10 cellular contexts compared by ENCODE assay signal in genomic region chr4:36208884-36209473, GRCh38.
DNase-seq lines count a peak whose midpoint lies in the region; ATAC-seq and TF ChIP-seq lines count a peak whose summit lies in the region.
"Had no signal": no experiment of that assay in that cellular context is flagged by ENCODE, and none has a peak within 500 bp of the region (broad histone marks: within the 10 kb centered on the region; RNA-seq: fewer than 3 reads in every experiment).

No MANE protein-coding gene starts in this region.

- DNase-seq in GM13977 (ENCODE audit: low spot score) (peak; percentile 21), GM20000 (ENCODE audit: low spot score) (peak; percentile 21), NCI-H524 (lab: John Stamatoyannopoulos, UW) (no peak), HEK293T (ENCODE audit: extremely low spot score) (no peak), head of caudate nucleus (no peak)
- peak; percentile 28 for DNase-seq in central memory CD4-positive, alpha-beta T cell
- no peak for DNase-seq in stimulated activated CD4-positive, alpha-beta T cell treated with anti-CD3 and anti-CD28 coated beads, Interleukin-1b, Interleukin-23, amount 100 ng/mL, for 48 hours
- DNase-seq: NCI-H1436 treated with DMSO at 0.1 percent for 48 hours, ovary had no signal

- POLR2A ChIA-PET in HEK293T (lab: Yijun Ruan, JAX), result no interaction called here

- ATAC-seq in HG03280 (IDR thresholded peaks at IDR 0.05; ENCODE audit: unreplicated experiment), result peak; percentile 79

- intact Hi-C loops in head of caudate nucleus (cut with DNase I), result no loop called here

- TF ChIP-seq CTCF in GM13977 (IDR thresholded peaks at IDR 0.05; ENCODE audit: extremely low read depth, insufficient read depth, missing control alignments), result no peak
- no peak for TF ChIP-seq CTCF in GM20000 (IDR thresholded peaks at IDR 0.05; ENCODE audit: extremely low read depth, missing control alignments)

- in situ Hi-C loops in GM13977 (cut with MboI; ENCODE audit: low pct_unique_long_range_greater_than_20kb, low sequenced_read_pairs, unreplicated experiment), result no loop called here

- CTCF ChIA-PET in HEK293T (lab: Yijun Ruan, JAX), result no interaction called here

TF ChIP-seq in HEK293T, 16 proteins besides CTCF, POLR2A, EP300 and RAD21:
- TF ChIP-seq SUZ12 (IDR thresholded peaks at IDR 0.05) (no peak), LEF1 (IDR thresholded peaks at IDR 0.05; ENCODE audit: borderline replicate concordance) (no peak), BHLHE40 (IDR thresholded peaks at IDR 0.05; ENCODE audit: borderline replicate concordance) (no peak), FOXM1 (IDR thresholded peaks at IDR 0.05; ENCODE audit: borderline replicate concordance) (no peak), CTBP1 (IDR thresholded peaks at IDR 0.05; ENCODE audit: borderline replicate concordance) (no peak), HDGF (IDR thresholded peaks at IDR 0.05; ENCODE audit: borderline replicate concordance) (no peak), PKNOX1 (IDR thresholded peaks at IDR 0.05) (no peak), NFRKB (IDR thresholded peaks at IDR 0.05) (no peak), ZNF384 (IDR thresholded peaks at IDR 0.05) (no peak), ARNT (IDR thresholded peaks at IDR 0.05) (no peak), L3MBTL2 (conservative IDR thresholded peaks at IDR 0.05) (no peak), TARDBP (IDR thresholded peaks at IDR 0.05) (no peak), FOXK2 (IDR thresholded peaks at IDR 0.05) (no peak), SP1 (IDR thresholded peaks at IDR 0.05) (no peak)
TF ChIP-seq in HEK293T: peak in this region for 0.

Comparison
In these comparisons a context has a peak if more than half of its experiments do, and no peak if none do; other contexts are left out.
1. DNase-seq: peak in GM13977 (single experiment), GM20000 (single experiment) and central memory CD4-positive, alpha-beta T cell (single experiment); none in NCI-H524 (0 of 2), HEK293T (single experiment), head of caudate nucleus (0 of 42) and stimulated activated CD4-positive, alpha-beta T cell treated with anti-CD3 and anti-CD28 coated beads, Interleukin-1b, Interleukin-23, amount 100 ng/mL, for 48 hours (single experiment).